In the genomic region with DNA sequence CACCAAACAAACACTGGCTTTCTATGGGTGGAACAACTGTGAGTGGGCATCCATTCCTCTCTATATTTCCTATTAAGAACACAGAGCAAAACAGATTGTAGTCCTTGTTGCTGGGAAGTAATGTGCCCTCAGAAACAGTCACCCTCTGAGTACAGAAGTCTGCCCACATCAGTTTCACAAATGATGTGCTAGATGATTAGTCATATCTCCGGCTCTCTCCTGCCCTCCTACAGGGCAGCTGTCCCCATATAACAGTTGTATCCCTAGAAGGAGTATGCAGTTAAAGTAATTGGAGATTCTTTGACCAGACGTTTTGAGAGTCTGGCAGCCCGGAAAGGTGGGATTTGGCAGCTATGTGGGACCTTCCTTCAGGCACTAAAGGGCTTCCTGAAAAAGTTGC, we compare ENCODE assay signal across 13 cellular contexts.
A peak's percentile ranks its signal among the peaks of the same experiment; 100 is the strongest.
DNase-seq lines count a peak whose midpoint lies in the region; ATAC-seq, FAIRE-seq and TF ChIP-seq lines count a peak whose summit lies in the region.
"Had no signal": no experiment of that assay in that cellular context is flagged by ENCODE, and none has a peak within 500 bp of the region (broad histone marks: within the 10 kb centered on the region; RNA-seq: fewer than 3 reads in every experiment).

No MANE protein-coding gene starts in this region.

- H2AFZ ChIP-seq in endothelial cell of umbilical vein (ENCODE audit: low read depth, low read length) (no peak overlapping the region), GM23338 (no peak overlapping the region)
- H2AFZ ChIP-seq: PC-9 had no signal

- H3K27ac Mint-ChIP-seq in T-helper 2 cell treated with Interferon-gamma antibody and Interleukin-4, amounts not matched to agents 5 μg/mL and 100 μg/mL, for 36 hours: no peak overlapping the region
- H3K27ac Mint-ChIP-seq in GM23338: no peak overlapping the region

- H3K4me3 Mint-ChIP-seq in T-helper 2 cell treated with Interferon-gamma antibody and Interleukin-4, amounts not matched to agents 5 μg/mL and 100 μg/mL, for 36 hours: no peak overlapping the region
- no peak overlapping the region for H3K4me3 Mint-ChIP-seq in GM23338

- no peaks in the 10 kb centered on the region for H3K36me3 ChIP-seq in endothelial cell of umbilical vein (ENCODE audit: control insufficient read depth in 2 of 2, extremely low read depth in 1 of 2, insufficient read depth in 2 of 2, low read length in 2 of 2)
- no peaks in the 10 kb centered on the region for H3K36me3 ChIP-seq in colonic mucosa
- no peaks in the 10 kb centered on the region for H3K36me3 ChIP-seq in GM23338 (ENCODE audit: insufficient read depth)
- H3K36me3 ChIP-seq: tibial artery, WERI-Rb-1 had no signal

- H3K9me3 ChIP-seq in endothelial cell of umbilical vein (replicated peaks; ENCODE audit: control insufficient read depth, insufficient read depth, low read length) (no peaks in the 10 kb centered on the region), colonic mucosa (no peaks in the 10 kb centered on the region)
- H3K9me3 ChIP-seq: tibial artery had no signal

- no peak overlapping the region for H3K4me2 ChIP-seq in endothelial cell of umbilical vein (ENCODE audit: insufficient read depth, low read length)
- no peak overlapping the region for H3K4me2 ChIP-seq in GM23338
- H3K4me2 ChIP-seq: PC-9 had no signal

- intact Hi-C loops in endothelial cell of umbilical vein (cut with micrococcal nuclease) (no loop called here), colonic mucosa (cut with DNase I) (no loop called here)

- H3K27ac ChIP-seq in endothelial cell of umbilical vein (ENCODE audit: insufficient read depth, low read depth, low read length) (no peak overlapping the region), colonic mucosa (no peak overlapping the region), GM23338 (ENCODE audit: low read depth) (no peak overlapping the region)
- H3K27ac ChIP-seq: PC-9, tibial artery, WERI-Rb-1 had no signal

- no peaks in the 10 kb centered on the region for H3K79me2 ChIP-seq in endothelial cell of umbilical vein (ENCODE audit: control insufficient read depth, insufficient read depth, low read length)
- H3K79me2 ChIP-seq in GM23338 (replicated peaks; ENCODE audit: insufficient read depth): no peaks in the 10 kb centered on the region

- no peak for TF ChIP-seq POLR2A in endothelial cell of umbilical vein (IDR thresholded peaks at IDR 0.05; ENCODE audit: low read depth, low read length)

- no peak overlapping the region for H3K4me3 ChIP-seq in endothelial cell of umbilical vein (replicated peaks in 1 of 3; ENCODE audit: insufficient read depth in 1 of 3, low read depth in 1 of 3, low read length in 3 of 3)
- H3K4me3 ChIP-seq in colonic mucosa: no peak overlapping the region
- no peak overlapping the region for H3K4me3 ChIP-seq in GM23338
- H3K4me3 ChIP-seq: PC-9, tibial artery had no signal

- no peaks in the 10 kb centered on the region for H3K27me3 ChIP-seq in endothelial cell of umbilical vein (ENCODE audit: control insufficient read depth in 2 of 2, insufficient read depth in 2 of 2, low read length in 2 of 2)
- no peaks in the 10 kb centered on the region for H3K27me3 ChIP-seq in colonic mucosa
- H3K27me3 ChIP-seq in GM23338 (ENCODE audit: insufficient read depth): no peaks in the 10 kb centered on the region
- H3K27me3 ChIP-seq: tibial artery had no signal

- no peaks in the 10 kb centered on the region for H4K20me1 ChIP-seq in endothelial cell of umbilical vein (replicated peaks; ENCODE audit: control insufficient read depth, extremely low read depth, insufficient read depth, low read length)
- H4K20me1 ChIP-seq in GM23338 (replicated peaks; ENCODE audit: insufficient read depth): no peaks in the 10 kb centered on the region

- no peaks in the 10 kb centered on the region for H3K9me1 ChIP-seq in endothelial cell of umbilical vein (replicated peaks; ENCODE audit: control insufficient read depth, extremely low read depth, insufficient read depth, low read length)

- no peak overlapping the region for H3K9ac ChIP-seq in endothelial cell of umbilical vein (replicated peaks; ENCODE audit: extremely low read depth, insufficient read depth, low read length)
- no peak overlapping the region for H3K9ac ChIP-seq in colonic mucosa (ENCODE audit: low read depth in 2 of 2, low read length in 2 of 2)

- no peaks in the 10 kb centered on the region for H3K9me3 Mint-ChIP-seq in T-helper 2 cell treated with Interferon-gamma antibody and Interleukin-4, amounts not matched to agents 5 μg/mL and 100 μg/mL, for 36 hours
- H3K9me3 Mint-ChIP-seq in GM23338: no peaks in the 10 kb centered on the region

- no TSS peak for BruUV-seq in endothelial cell of umbilical vein (replicated peaks; lab: Mats Ljungman, UMichigan)

- DNase-seq in activated CD4-positive, alpha-beta T cell treated with anti-CD3 and anti-CD28 coated beads, Interleukin-2, amount 50 U/mL, for 48 hours: peak; percentile 19 to 24
- no peak for DNase-seq in activated CD4-positive, alpha-beta T cell treated with anti-CD3 and anti-CD28 coated beads, Interleukin-2, amount 50 U/mL, for 4 hours
- DNase-seq in T-helper 2 cell treated with Interferon-gamma antibody and Interleukin-4, amounts not matched to agents 5 μg/mL and 100 μg/mL, for 36 hours (ENCODE audit: low spot score): peak; percentile 42
- DNase-seq in endothelial cell of umbilical vein (ENCODE audit: low read depth, low spot score) (no peak), colonic mucosa (no peak), GM23338 (ENCODE audit: low spot score) (no peak)
- DNase-seq in stimulated activated CD4-positive, alpha-beta T cell treated with anti-CD3 and anti-CD28 coated beads, TNF-alpha, amount 100 ng/mL, for 24 hours (ENCODE audit: low read depth in 3 of 3): peak in 2 of 3 experiments; percentile 11
- DNase-seq: ACHN, aorta, PC-9, tibial artery, WERI-Rb-1 had no signal

- no peak for FAIRE-seq in endothelial cell of umbilical vein (lab: Jason Lieb, UNC)

- ATAC-seq in GM18861 (IDR thresholded peaks at IDR 0.05; ENCODE audit: unreplicated experiment) (no peak), GM23338 (no peak)

- CTCF ChIA-PET in endothelial cell of umbilical vein (lab: Charles Lee): no interaction called here

- H3K4me1 ChIP-seq in endothelial cell of umbilical vein (ENCODE audit: control insufficient read depth, extremely low read depth, insufficient read depth, low read length): no peaks in the 10 kb centered on the region
- H3K4me1 ChIP-seq in colonic mucosa: no peaks in the 10 kb centered on the region
- peaks cover 12% of the 10 kb centered on the region for H3K4me1 ChIP-seq in GM23338 (ENCODE audit: insufficient read depth)
- H3K4me1 ChIP-seq: tibial artery had no signal

- no peaks in the 10 kb centered on the region for H3K9me2 ChIP-seq in GM23338 (ENCODE audit: insufficient read depth)

- H3K4me1 Mint-ChIP-seq in T-helper 2 cell treated with Interferon-gamma antibody and Interleukin-4, amounts not matched to agents 5 μg/mL and 100 μg/mL, for 36 hours (ENCODE audit: low read depth): peaks cover 2% of the 10 kb centered on the region
- peaks cover 15% of the 10 kb centered on the region for H3K4me1 Mint-ChIP-seq in GM23338

- dilution Hi-C loops in endothelial cell of umbilical vein (cut with MboI; ENCODE audit: extremely low pct_ligation_motif_present, low sequenced_read_pairs): no loop called here

- no peaks in the 10 kb centered on the region for H3K27me3 Mint-ChIP-seq in T-helper 2 cell treated with Interferon-gamma antibody and Interleukin-4, amounts not matched to agents 5 μg/mL and 100 μg/mL, for 36 hours (ENCODE audit: low read depth)
- peaks cover 2% of the 10 kb centered on the region for H3K27me3 Mint-ChIP-seq in GM23338 (ENCODE audit: insufficient read depth, low read depth, poor library complexity)

- TF ChIP-seq CTCF in endothelial cell of umbilical vein (IDR thresholded peaks at IDR 0.05; ENCODE audit: extremely low read depth in 1 of 2, insufficient read depth in 1 of 2, low read depth in 1 of 2, low read length in 2 of 2) (no peak), colonic mucosa (IDR thresholded peaks at IDR 0.05) (no peak), GM23338 (conservative IDR thresholded peaks at IDR 0.05; ENCODE audit: low read depth in 2 of 2) (no peak)

- H3K36me3 Mint-ChIP-seq in T-helper 2 cell treated with Interferon-gamma antibody and Interleukin-4, amounts not matched to agents 5 μg/mL and 100 μg/mL, for 36 hours (ENCODE audit: low read depth): no peaks in the 10 kb centered on the region
- no peaks in the 10 kb centered on the region for H3K36me3 Mint-ChIP-seq in GM23338 (ENCODE audit: low read depth)

- H3F3A ChIP-seq in GM23338 (replicated peaks; ENCODE audit: low read depth): no peaks in the 10 kb centered on the region

- POLR2A ChIA-PET in endothelial cell of umbilical vein (lab: Charles Lee): no interaction called here

TF ChIP-seq in endothelial cell of umbilical vein, 7 proteins besides CTCF, POLR2A, EP300 and RAD21:
- peak; percentile 5 for TF ChIP-seq FOS (IDR thresholded peaks at IDR 0.05; ENCODE audit: borderline replicate concordance, insufficient read depth, low read length)
- no peak for TF ChIP-seq POLR2AphosphoS5 (IDR thresholded peaks at IDR 0.05; ENCODE audit: insufficient read depth, low read depth, low read length)
TF ChIP-seq in endothelial cell of umbilical vein: peak in this region for 1.

TF ChIP-seq in GM23338, 12 proteins besides CTCF, POLR2A, EP300 and RAD21 (continues in another document):
- TF ChIP-seq, protein P1, sequence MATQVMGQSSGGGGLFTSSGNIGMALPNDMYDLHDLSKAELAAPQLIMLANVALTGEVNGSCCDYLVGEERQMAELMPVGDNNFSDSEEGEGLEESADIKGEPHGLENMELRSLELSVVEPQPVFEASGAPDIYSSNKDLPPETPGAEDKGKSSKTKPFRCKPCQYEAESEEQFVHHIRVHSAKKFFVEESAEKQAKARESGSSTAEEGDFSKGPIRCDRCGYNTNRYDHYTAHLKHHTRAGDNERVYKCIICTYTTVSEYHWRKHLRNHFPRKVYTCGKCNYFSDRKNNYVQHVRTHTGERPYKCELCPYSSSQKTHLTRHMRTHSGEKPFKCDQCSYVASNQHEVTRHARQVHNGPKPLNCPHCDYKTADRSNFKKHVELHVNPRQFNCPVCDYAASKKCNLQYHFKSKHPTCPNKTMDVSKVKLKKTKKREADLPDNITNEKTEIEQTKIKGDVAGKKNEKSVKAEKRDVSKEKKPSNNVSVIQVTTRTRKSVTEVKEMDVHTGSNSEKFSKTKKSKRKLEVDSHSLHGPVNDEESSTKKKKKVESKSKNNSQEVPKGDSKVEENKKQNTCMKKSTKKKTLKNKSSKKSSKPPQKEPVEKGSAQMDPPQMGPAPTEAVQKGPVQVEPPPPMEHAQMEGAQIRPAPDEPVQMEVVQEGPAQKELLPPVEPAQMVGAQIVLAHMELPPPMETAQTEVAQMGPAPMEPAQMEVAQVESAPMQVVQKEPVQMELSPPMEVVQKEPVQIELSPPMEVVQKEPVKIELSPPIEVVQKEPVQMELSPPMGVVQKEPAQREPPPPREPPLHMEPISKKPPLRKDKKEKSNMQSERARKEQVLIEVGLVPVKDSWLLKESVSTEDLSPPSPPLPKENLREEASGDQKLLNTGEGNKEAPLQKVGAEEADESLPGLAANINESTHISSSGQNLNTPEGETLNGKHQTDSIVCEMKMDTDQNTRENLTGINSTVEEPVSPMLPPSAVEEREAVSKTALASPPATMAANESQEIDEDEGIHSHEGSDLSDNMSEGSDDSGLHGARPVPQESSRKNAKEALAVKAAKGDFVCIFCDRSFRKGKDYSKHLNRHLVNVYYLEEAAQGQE (IDR thresholded peaks at IDR 0.05; ENCODE audit: unreplicated experiment): no peak
- no peak for TF ChIP-seq CREB1 (CRISPR knock-in tag; IDR thresholded peaks at IDR 0.05; ENCODE audit: low read depth)

Comparison
In these comparisons a context has a peak if more than half of its experiments do, and no peak if none do; other contexts are left out.
1. DNase-seq: peak in activated CD4-positive, alpha-beta T cell treated with anti-CD3 and anti-CD28 coated beads, Interleukin-2, amount 50 U/mL, for 48 hours (2 of 2), T-helper 2 cell treated with Interferon-gamma antibody and Interleukin-4, amounts not matched to agents 5 μg/mL and 100 μg/mL, for 36 hours (single experiment) and stimulated activated CD4-positive, alpha-beta T cell treated with anti-CD3 and anti-CD28 coated beads, TNF-alpha, amount 100 ng/mL, for 24 hours (2 of 3); none in activated CD4-positive, alpha-beta T cell treated with anti-CD3 and anti-CD28 coated beads, Interleukin-2, amount 50 U/mL, for 4 hours (0 of 2), endothelial cell of umbilical vein (single experiment), colonic mucosa (single experiment) and GM23338 (single experiment).